10 cellular contexts compared by ENCODE assay signal in the genomic region with DNA sequence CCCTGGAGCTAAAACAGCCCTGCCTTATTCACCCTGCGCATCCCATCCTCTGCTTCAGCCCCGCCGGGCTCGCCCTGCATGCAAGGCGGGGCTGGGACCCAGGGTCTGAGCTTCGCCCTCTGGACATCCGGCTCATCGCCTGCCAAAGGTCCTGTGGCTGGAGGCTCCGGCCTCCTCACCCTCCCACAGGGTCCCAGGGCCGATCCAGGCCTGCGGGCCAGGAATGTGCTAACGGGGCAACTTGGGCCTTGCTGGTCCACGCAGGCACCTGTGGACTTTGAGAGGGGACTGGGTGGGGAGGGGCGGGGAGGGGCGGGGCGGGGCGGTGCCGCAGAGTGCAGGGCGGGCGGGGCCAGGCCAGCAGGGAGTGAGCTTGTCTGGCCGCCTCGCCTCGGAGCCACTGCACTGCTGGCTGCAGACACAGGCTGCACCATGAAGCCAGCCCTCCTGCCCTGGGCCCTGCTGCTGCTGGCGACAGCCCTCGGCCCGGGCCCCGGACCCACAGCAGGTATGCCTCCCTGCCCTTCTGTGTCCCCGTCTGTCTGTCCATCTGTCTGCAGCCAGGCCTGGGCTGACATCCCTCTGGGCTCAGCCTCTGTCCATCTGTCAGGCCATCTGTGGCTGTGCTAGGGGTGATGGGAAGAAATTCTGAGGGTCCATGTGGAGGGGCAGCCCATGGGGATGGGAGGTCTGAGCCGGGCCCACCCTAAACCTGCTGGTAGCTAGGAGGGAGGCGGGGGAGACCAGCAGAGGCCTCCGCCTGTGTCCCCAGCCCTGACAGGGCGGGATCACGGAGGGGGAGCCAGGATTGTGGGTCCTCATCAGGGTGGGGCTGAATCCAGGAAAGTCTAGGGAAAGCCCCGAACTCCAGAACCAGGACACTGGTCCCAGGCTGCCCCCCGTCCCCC. TPM values are rescaled to one million over a fixed set of nuclear protein-coding genes. Genes with fewer than 3 reads are reported as not detected.
DNase-seq lines count a peak whose midpoint lies in the region; ATAC-seq and TF ChIP-seq lines count a peak whose summit lies in the region.
"Had no signal": no experiment of that assay in that cellular context is flagged by ENCODE, and none has a peak within 500 bp of the region (broad histone marks: within the 10 kb centered on the region; RNA-seq: fewer than 3 reads in every experiment).

A gene with protein sequence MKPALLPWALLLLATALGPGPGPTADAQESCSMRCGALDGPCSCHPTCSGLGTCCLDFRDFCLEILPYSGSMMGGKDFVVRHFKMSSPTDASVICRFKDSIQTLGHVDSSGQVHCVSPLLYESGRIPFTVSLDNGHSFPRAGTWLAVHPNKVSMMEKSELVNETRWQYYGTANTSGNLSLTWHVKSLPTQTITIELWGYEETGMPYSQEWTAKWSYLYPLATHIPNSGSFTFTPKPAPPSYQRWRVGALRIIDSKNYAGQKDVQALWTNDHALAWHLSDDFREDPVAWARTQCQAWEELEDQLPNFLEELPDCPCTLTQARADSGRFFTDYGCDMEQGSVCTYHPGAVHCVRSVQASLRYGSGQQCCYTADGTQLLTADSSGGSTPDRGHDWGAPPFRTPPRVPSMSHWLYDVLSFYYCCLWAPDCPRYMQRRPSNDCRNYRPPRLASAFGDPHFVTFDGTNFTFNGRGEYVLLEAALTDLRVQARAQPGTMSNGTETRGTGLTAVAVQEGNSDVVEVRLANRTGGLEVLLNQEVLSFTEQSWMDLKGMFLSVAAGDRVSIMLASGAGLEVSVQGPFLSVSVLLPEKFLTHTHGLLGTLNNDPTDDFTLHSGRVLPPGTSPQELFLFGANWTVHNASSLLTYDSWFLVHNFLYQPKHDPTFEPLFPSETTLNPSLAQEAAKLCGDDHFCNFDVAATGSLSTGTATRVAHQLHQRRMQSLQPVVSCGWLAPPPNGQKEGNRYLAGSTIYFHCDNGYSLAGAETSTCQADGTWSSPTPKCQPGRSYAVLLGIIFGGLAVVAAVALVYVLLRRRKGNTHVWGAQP (plus strand): TSS at position 400 of the 908 bp plus-strand sequence. CDS start 33 bp downstream, at position 433.

- TF ChIP-seq POLR2A in tibial nerve (IDR thresholded peaks at IDR 0.05) = no peak

- no peaks in the 10 kb centered on the region for H3K9me3 ChIP-seq in left lung
- no peaks in the 10 kb centered on the region for H3K9me3 ChIP-seq in tibial nerve

- H3K4me1 ChIP-seq in left lung (peaks cover 0 to 19% of the 10 kb centered on the region in 2 donors), tibial nerve (peaks cover 0 to 21% (median 7%) of the 10 kb centered on the region in 4 donors)

- H3K36me3 ChIP-seq in left lung (peaks cover 0 to 45% of the 10 kb centered on the region in 2 donors), tibial nerve (peaks cover 0 to 32% (median 0%) of the 10 kb centered on the region in 3 donors)

- TF ChIP-seq CTCF in left lung (IDR thresholded peaks at IDR 0.05) = no peak
- TF ChIP-seq CTCF in tibial nerve (IDR thresholded peaks at IDR 0.05) = no peak
- no peak for TF ChIP-seq CTCF in omental fat pad (IDR thresholded peaks at IDR 0.05)

- H3K4me3 ChIP-seq in left lung (peak within 1 kb of the TSS; percentile 32 to 36), tibial nerve (peak within 1 kb of the TSS in 1 of 4 donors; percentile 26)

- 34 to 52% methylated on average over 14 to 21 of the region's 35 CpGs for WGBS in tibial nerve, 2 donors

- intact Hi-C loops in left lung (cut with DNase I) = no loop called here

- H3K27me3 ChIP-seq in left lung = no peaks in the 10 kb centered on the region
- no peaks in the 10 kb centered on the region for H3K27me3 ChIP-seq in tibial nerve

- DNase-seq in NCI-H2227 (lab: John Stamatoyannopoulos, UW; ENCODE audit: unreplicated experiment) = peak; percentile 29
- DNase-seq in NCI-H2227 treated with DMSO at 0.1 percent for 48 hours (lab: John Stamatoyannopoulos, UW) = no peak
- DNase-seq in cerebellar cortex (ENCODE audit: low spot score) = peak; percentile 91
- peak in 1 of 2 donors; percentile 87 for DNase-seq in left lung
- no peak for DNase-seq in tibial nerve (ENCODE audit: low spot score in 2 of 2)
- DNase-seq in CD1c-positive myeloid dendritic cell (ENCODE audit: extremely low spot score) = no peak
- DNase-seq in NCI-H2029 (lab: John Stamatoyannopoulos, UW) = no peak
- no peak for DNase-seq in omental fat pad (ENCODE audit: low spot score)
- DNase-seq: activated effector memory CD4-positive, alpha-beta T cell treated with anti-CD3 and anti-CD28 coated beads, Interleukin-2, amount 50 U/mL, for 16 hours; NCI-H1092 treated with DMSO at 0.1 percent for 48 hours had no signal

- ATAC-seq in left lung (peak; percentile 83), omental fat pad (ENCODE audit: low FRiP score) (no peak)

- peak within 1 kb of the TSS; percentile 13 to 33 for H3K27ac ChIP-seq in left lung
- peak within 1 kb of the TSS; percentile 13 to 81 (median 56) for H3K27ac ChIP-seq in tibial nerve

- TF ChIP-seq EP300 in tibial nerve (IDR thresholded peaks at IDR 0.05) = no peak

RNA-seq across cellular contexts. Expression of the gene that starts here (rescaled TPM):
- total RNA-seq in left lung = 100 to 1,000 TPM in 1 of 2 donors, 10 to 100 TPM in 1; 63.2 to 374 TPM
- total RNA-seq in tibial nerve = 1 to 10 TPM; 9.0 to 9.6 (median 9.4) TPM
- 1 to 10 TPM; 2.3 to 8.0 (median 4.7) TPM for total RNA-seq in omental fat pad

Comparison
In these comparisons a context has a peak if more than half of its experiments do, and no peak if none do; other contexts are left out.
1. RNA of the gene that starts here (total RNA-seq): 63.2 to 374 TPM in left lung; 9.0 to 9.6 TPM in tibial nerve and 2.3 to 8.0 TPM in omental fat pad; every median in the first group is over 4 times any median in the second.
2. DNase-seq: peak in NCI-H2227 (single experiment) and cerebellar cortex (single experiment); none in NCI-H2227 treated with DMSO at 0.1 percent for 48 hours (single experiment), tibial nerve (0 of 2), CD1c-positive myeloid dendritic cell (single experiment), NCI-H2029 (single experiment) and omental fat pad (single experiment).